In genomic region chr14:35401422-35401729, GRCh38 we compare ENCODE assay signal across 9 cellular contexts. TPM values are rescaled to one million over a fixed set of nuclear protein-coding genes. Genes with fewer than 3 reads are reported as not detected.
DNase-seq lines count a peak whose midpoint lies in the region; ATAC-seq and TF ChIP-seq lines count a peak whose summit lies in the region.
"Had no signal": no experiment of that assay in that cellular context is flagged by ENCODE, and none has a peak within 500 bp of the region (broad histone marks: within the 10 kb centered on the region; RNA-seq: fewer than 3 reads in every experiment).

No MANE protein-coding gene starts in this region.

- intact Hi-C loops in CD4-positive, alpha-beta T cell (cut with DNase I, micrococcal nuclease): loop anchor here (5.0 to 10.0 kb wide), 5 partner anchors 406 to 939 kb away; partner anchors contain the start of genes BAZ1A (in 2 of the 2), RALGAPA1 (in 1 of the 2), SPTSSA (in 1 of the 2) and SRP54 (in 1 of the 2)

- peak overlapping the region; percentile 97 for H3K4me3 Mint-ChIP-seq in CD4-positive, alpha-beta T cell

- H3K27ac Mint-ChIP-seq in CD4-positive, alpha-beta T cell: peak overlapping the region; percentile 100

- H3K9me3 Mint-ChIP-seq in CD4-positive, alpha-beta T cell: no peaks in the 10 kb centered on the region

- H3K36me3 ChIP-seq in RWPE2 (ENCODE audit: low read depth) (peaks cover 38% of the 10 kb centered on the region), parathyroid adenoma (ENCODE audit: control insufficient read depth, insufficient read depth, low read length) (no peaks in the 10 kb centered on the region)

- no peak for DNase-seq in CD4-positive, alpha-beta T cell
- DNase-seq in RWPE2 (ENCODE audit: low spot score): no peak
- no peak for DNase-seq in epithelial cell of proximal tubule (ENCODE audit: low read depth)
- no peak for DNase-seq in DMS 273 (lab: John Stamatoyannopoulos, UW; ENCODE audit: unreplicated experiment)
- DNase-seq in activated CD4-positive, alpha-beta T cell treated with anti-CD3 and anti-CD28 coated beads for 48 hours: no peak
- no peak for DNase-seq in ACHN
- DNase-seq: NCI-H1417 treated with DMSO at 0.1 percent for 48 hours had no signal

- H2AFZ ChIP-seq in parathyroid adenoma: no peak overlapping the region

- TF ChIP-seq CTCF in CD4-positive, alpha-beta T cell (IDR thresholded peaks at IDR 0.05): no peak
- no peak for TF ChIP-seq CTCF in RWPE2 (IDR thresholded peaks at IDR 0.05; ENCODE audit: poor library complexity, severe bottlenecking)
- TF ChIP-seq CTCF in epithelial cell of proximal tubule (conservative IDR thresholded peaks at IDR 0.05; ENCODE audit: low read depth, low read length): no peak
- TF ChIP-seq CTCF in parathyroid adenoma (IDR thresholded peaks at IDR 0.05): no peak

- peak overlapping the region; percentile 15 for H3K4me2 ChIP-seq in parathyroid adenoma (ENCODE audit: low read length)

- peaks cover 67% of the 10 kb centered on the region for H3K4me1 Mint-ChIP-seq in CD4-positive, alpha-beta T cell (ENCODE audit: low read depth)

- CTCF ChIA-PET in CD4-positive, alpha-beta T cell (lab: Charles Lee): interaction anchor here (1.2 to 1.6 kb wide), 2 partner anchors 20 to 187 kb away, joined by 3 to 4 read pairs; no protein-coding TSS in a partner anchor

- H3K4me3 ChIP-seq in RWPE2 (ENCODE audit: severe bottlenecking): no peak overlapping the region
- H3K4me3 ChIP-seq in epithelial cell of proximal tubule (ENCODE audit: low read depth, low read length): peak overlapping the region; percentile 76
- peak overlapping the region; percentile 12 for H3K4me3 ChIP-seq in parathyroid adenoma (ENCODE audit: low read depth, low read length)

- POLR2A ChIA-PET in CD4-positive, alpha-beta T cell (lab: Charles Lee): interaction anchor here (1.0 to 7.6 kb wide), 5 partner anchors 16 to 419 kb away, joined by 4 to 173 read pairs (median 7); partner anchors contain the start of genes PSMA6 and SRP54

- peaks cover 10% of the 10 kb centered on the region for H3K79me2 ChIP-seq in parathyroid adenoma

- H3K9me3 ChIP-seq in CD4-positive, alpha-beta T cell (ENCODE audit: control insufficient read depth, low read length): no peaks in the 10 kb centered on the region
- H3K9me3 ChIP-seq in RWPE2 (ENCODE audit: severe bottlenecking) (no peaks in the 10 kb centered on the region), parathyroid adenoma (ENCODE audit: control insufficient read depth, low read length) (no peaks in the 10 kb centered on the region)

- in situ Hi-C loops in ACHN (cut with HindIII; ENCODE audit: low pct_ligation_motif_present, low pct_unique_long_range_greater_than_20kb, low sequenced_read_pairs): loop anchor here (25.0 kb wide), 1 partner anchor 239 kb away; no protein-coding TSS in a partner anchor

- ATAC-seq in CD4-positive, alpha-beta T cell (ENCODE audit: poor library complexity): no peak
- no peak for ATAC-seq in RWPE2 (ENCODE audit: low read depth)
- ATAC-seq in GM21717 (IDR thresholded peaks at IDR 0.05; ENCODE audit: unreplicated experiment): no peak

- H3K27me3 Mint-ChIP-seq in CD4-positive, alpha-beta T cell: no peaks in the 10 kb centered on the region

- no peak overlapping the region for H3K9ac ChIP-seq in parathyroid adenoma

- H3K27ac ChIP-seq in CD4-positive, alpha-beta T cell (ENCODE audit: low read depth, low read length): peak overlapping the region; percentile 14
- H3K27ac ChIP-seq in RWPE2 (ENCODE audit: poor library complexity, severe bottlenecking) (peak overlapping the region; percentile 93), parathyroid adenoma (peak overlapping the region; percentile 100)

- peaks cover 70% of the 10 kb centered on the region for H3K36me3 Mint-ChIP-seq in CD4-positive, alpha-beta T cell (ENCODE audit: low read depth)

- H3K4me1 ChIP-seq in RWPE2 (ENCODE audit: insufficient read depth, poor library complexity, severe bottlenecking): peaks cover 49% of the 10 kb centered on the region
- H3K4me1 ChIP-seq in parathyroid adenoma: peaks cover 36% of the 10 kb centered on the region

- no peaks in the 10 kb centered on the region for H3K27me3 ChIP-seq in CD4-positive, alpha-beta T cell (ENCODE audit: control insufficient read depth, insufficient read depth, low read length)
- H3K27me3 ChIP-seq in RWPE2 (ENCODE audit: insufficient read depth, poor library complexity, severe bottlenecking): no peaks in the 10 kb centered on the region
- no peaks in the 10 kb centered on the region for H3K27me3 ChIP-seq in parathyroid adenoma (ENCODE audit: control insufficient read depth, insufficient read depth, low read length)

RNA-seq across cellular contexts. Expression of gene NFKBIA, which starts 3.2 kb away (rescaled TPM):
- 1,000 to 10,000 TPM in 1 of 2 experiments, 100 to 1,000 TPM in 1; 977 to 1,030 TPM for total RNA-seq in CD4-positive, alpha-beta T cell
- 154 and 203 TPM in 2 replicates for total RNA-seq in epithelial cell of proximal tubule

Comparison
In these comparisons a context has a peak if more than half of its experiments do, and no peak if none do; other contexts are left out.
1. H3K27ac ChIP-seq: peak in every context shown above with its lines; median percentile 100 in parathyroid adenoma; 93 in RWPE2; 14 in CD4-positive, alpha-beta T cell.